Comparison of ENCODE assay signal across 8 cellular contexts in the genomic region with DNA sequence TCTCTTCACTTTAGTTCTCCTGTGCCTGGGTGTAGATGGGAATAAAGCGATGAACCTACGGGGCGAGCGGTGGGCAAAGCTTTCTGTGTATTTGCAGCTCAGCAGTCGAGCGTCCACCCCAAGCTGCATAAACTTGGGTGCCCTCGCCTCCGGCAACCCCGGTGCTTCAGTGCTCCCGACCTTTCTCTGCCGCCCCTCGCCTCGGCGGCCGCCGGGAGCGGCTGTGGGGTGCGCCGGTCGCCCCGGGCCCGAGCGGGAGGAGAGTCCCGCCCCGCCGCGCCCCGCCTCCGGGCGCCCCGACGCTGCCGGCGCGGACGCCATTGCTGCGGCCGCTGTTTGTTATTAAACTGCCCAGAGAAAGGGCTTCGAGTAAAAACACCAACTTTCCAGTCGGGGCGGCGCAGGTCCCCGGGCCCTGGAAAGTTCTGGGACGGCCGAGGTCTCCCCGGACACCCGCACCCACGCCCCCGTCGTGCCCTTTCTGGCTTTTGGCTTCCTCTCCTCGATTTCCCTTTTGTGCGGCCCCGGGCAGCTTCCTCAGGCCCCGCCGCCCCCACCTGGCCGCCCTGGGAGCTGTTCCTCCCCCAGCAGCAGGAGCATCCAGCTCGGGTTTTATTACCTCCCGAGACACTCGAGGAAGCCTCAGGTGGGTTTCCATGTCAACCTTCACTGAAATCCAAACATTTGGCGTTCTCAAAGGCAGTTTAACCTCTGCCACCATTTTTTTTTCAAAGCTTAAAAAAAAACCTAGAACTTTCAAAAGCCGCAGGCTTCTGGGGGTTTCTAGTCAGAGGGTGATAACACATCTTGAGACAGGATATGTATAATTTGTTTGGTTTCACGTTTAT.
A peak's percentile ranks its signal among the peaks of the same experiment; 100 is the strongest.
DNase-seq lines count a peak whose midpoint lies in the region; ATAC-seq and TF ChIP-seq lines count a peak whose summit lies in the region.

No MANE protein-coding gene starts in this region.

- peak overlapping the region; percentile 67 to 87 (median 80) for H3K9ac ChIP-seq in BLaER1 treated with 17β-estradiol and CSF1 and Interleukin-3, amounts not matched to agents 10 nM and 100 nM

- BruUV-seq in OCI-LY7 (replicated peaks; lab: Mats Ljungman, UMichigan), result no TSS peak

- peak overlapping the region; percentile 98 for H2AFZ ChIP-seq in OCI-LY7 (ENCODE audit: low read length)

- H3K27ac Mint-ChIP-seq in activated T-helper 2 cell treated with anti-CD3 and anti-CD28 coated beads, Interferon-gamma antibody, Interleukin-2, Interleukin-4, amounts not matched to agents 10 μg/mL and 5 μg/mL and 100 μg/mL, durations not matched to agents 14 hours and 24 hours and 36 hours, result peak overlapping the region; percentile 73
- peak overlapping the region; percentile 65 for H3K27ac Mint-ChIP-seq in type B pancreatic cell

- no peaks in the 10 kb centered on the region for H3K36me3 ChIP-seq in BLaER1 treated with 17β-estradiol and CSF1 and Interleukin-3, amounts not matched to agents 10 nM and 100 nM
- no peaks in the 10 kb centered on the region for H3K36me3 ChIP-seq in OCI-LY7 (ENCODE audit: insufficient read depth, low read length)

- H3K4me1 ChIP-seq in BLaER1 treated with 17β-estradiol and CSF1 and Interleukin-3, amounts not matched to agents 10 nM and 100 nM, result peaks cover 0 to 35% (median 25%) of the 10 kb centered on the region in 10 experiments; a peak in 16 of 20 replicates
- peaks cover 39% of the 10 kb centered on the region for H3K4me1 ChIP-seq in OCI-LY7 (ENCODE audit: insufficient read depth, low read length, poor library complexity, severe bottlenecking)

- H3K27me3 Mint-ChIP-seq in activated T-helper 2 cell treated with anti-CD3 and anti-CD28 coated beads, Interferon-gamma antibody, Interleukin-2, Interleukin-4, amounts not matched to agents 10 μg/mL and 5 μg/mL and 100 μg/mL, durations not matched to agents 14 hours and 24 hours and 36 hours (ENCODE audit: low read depth), result peaks cover 21% of the 10 kb centered on the region
- H3K27me3 Mint-ChIP-seq in type B pancreatic cell, result no peaks in the 10 kb centered on the region

- ATAC-seq in GM19324 (IDR thresholded peaks at IDR 0.05; ENCODE audit: low FRiP score, unreplicated experiment) (peak; percentile 93), HG03439 (IDR thresholded peaks at IDR 0.05; ENCODE audit: unreplicated experiment) (peak; percentile 80)

- H3K27me3 ChIP-seq in BLaER1 treated with 17β-estradiol and CSF1 and Interleukin-3, amounts not matched to agents 10 nM and 100 nM, result peaks cover 10 to 31% (median 22%) of the 10 kb centered on the region in 11 experiments

- CTCF ChIA-PET in OCI-LY7 (lab: Charles Lee; ENCODE audit: unreplicated experiment), result interaction anchor here (0.6 to 0.7 kb wide), 3 partner anchors 41 to 79 kb away, joined by 3 read pairs; no protein-coding TSS in a partner anchor

- H4K20me1 ChIP-seq in BLaER1 treated with 17β-estradiol and CSF1 and Interleukin-3, amounts not matched to agents 10 nM and 100 nM, result no peaks in the 10 kb centered on the region
- H4K20me1 ChIP-seq in OCI-LY7 (ENCODE audit: insufficient read depth, low read length), result no peaks in the 10 kb centered on the region

- intact Hi-C loops in OCI-LY7 (cut with micrococcal nuclease; ENCODE audit: unreplicated experiment), result loop anchor here (5.0 to 10.0 kb wide), 2 partner anchors 131 to 288 kb away; no protein-coding TSS in a partner anchor
- intact Hi-C loops in activated T-helper 2 cell treated with anti-CD3 and anti-CD28 coated beads, Interferon-gamma antibody, Interleukin-2, Interleukin-4, amounts not matched to agents 10 μg/mL and 5 μg/mL and 100 μg/mL, durations not matched to agents 14 hours and 24 hours and 36 hours (cut with micrococcal nuclease), result loop anchor here (1.0 to 10.0 kb wide), 5 partner anchors 67 to 380 kb away; no protein-coding TSS in a partner anchor

- peak overlapping the region; percentile 60 to 85 (median 74) for H3K27ac ChIP-seq in BLaER1 treated with 17β-estradiol and CSF1 and Interleukin-3, amounts not matched to agents 10 nM and 100 nM
- H3K27ac ChIP-seq in OCI-LY7 (ENCODE audit: low read depth, low read length, poor library complexity, severe bottlenecking), result no peak overlapping the region

- POLR2A ChIA-PET in OCI-LY7 (lab: Charles Lee), result interaction anchor here (0.6 to 2.4 kb wide), 12 partner anchors 12 to 1085 kb away, joined by 3 to 8 read pairs (median 3); a partner anchor contains a TSS

- peak overlapping the region; percentile 61 to 81 (median 66) for H3K4me3 ChIP-seq in BLaER1 treated with 17β-estradiol and CSF1 and Interleukin-3, amounts not matched to agents 10 nM and 100 nM
- H3K4me3 ChIP-seq in OCI-LY7 (ENCODE audit: low read depth, low read length, poor library complexity, severe bottlenecking), result peak overlapping the region; percentile 70

- TF ChIP-seq CTCF in OCI-LY7 (conservative IDR thresholded peaks at IDR 0.05; ENCODE audit: low read length) (peak; percentile 74), type B pancreatic cell (conservative IDR thresholded peaks at IDR 0.05) (no peak)

- H3K36me3 Mint-ChIP-seq in activated T-helper 2 cell treated with anti-CD3 and anti-CD28 coated beads, Interferon-gamma antibody, Interleukin-2, Interleukin-4, amounts not matched to agents 10 μg/mL and 5 μg/mL and 100 μg/mL, durations not matched to agents 14 hours and 24 hours and 36 hours (ENCODE audit: low read depth), result no peaks in the 10 kb centered on the region
- no peaks in the 10 kb centered on the region for H3K36me3 Mint-ChIP-seq in type B pancreatic cell

- peak overlapping the region; percentile 68 to 85 (median 78) for H3K4me2 ChIP-seq in BLaER1 treated with 17β-estradiol and CSF1 and Interleukin-3, amounts not matched to agents 10 nM and 100 nM
- peak overlapping the region; percentile 88 for H3K4me2 ChIP-seq in OCI-LY7 (ENCODE audit: low read length)

- peak overlapping the region; percentile 80 for H3K4me3 Mint-ChIP-seq in activated T-helper 2 cell treated with anti-CD3 and anti-CD28 coated beads, Interferon-gamma antibody, Interleukin-2, Interleukin-4, amounts not matched to agents 10 μg/mL and 5 μg/mL and 100 μg/mL, durations not matched to agents 14 hours and 24 hours and 36 hours (ENCODE audit: low read depth)
- H3K4me3 Mint-ChIP-seq in type B pancreatic cell, result peak overlapping the region; percentile 72

- no peaks in the 10 kb centered on the region for H3K9me3 ChIP-seq in BLaER1 treated with 17β-estradiol and CSF1 and Interleukin-3, amounts not matched to agents 10 nM and 100 nM (replicated peaks in 1 of 11)
- no peaks in the 10 kb centered on the region for H3K9me3 ChIP-seq in OCI-LY7 (ENCODE audit: low read length)

- peaks cover 35% of the 10 kb centered on the region for H3K4me1 Mint-ChIP-seq in activated T-helper 2 cell treated with anti-CD3 and anti-CD28 coated beads, Interferon-gamma antibody, Interleukin-2, Interleukin-4, amounts not matched to agents 10 μg/mL and 5 μg/mL and 100 μg/mL, durations not matched to agents 14 hours and 24 hours and 36 hours (ENCODE audit: low read depth)
- no peaks in the 10 kb centered on the region for H3K4me1 Mint-ChIP-seq in type B pancreatic cell (ENCODE audit: unreplicated experiment)

- no peaks in the 10 kb centered on the region for H3K9me2 ChIP-seq in OCI-LY7 (ENCODE audit: insufficient read depth, low read length)

- H3K79me2 ChIP-seq in OCI-LY7 (ENCODE audit: insufficient read depth, low read depth, low read length), result no peaks in the 10 kb centered on the region

- DNase-seq in OCI-LY7 (ENCODE audit: low spot score) (peak; percentile 82), fibroblast of the conjunctiva (ENCODE audit: low read depth) (peak; percentile 43), occipital lobe (lab: John Stamatoyannopoulos, UW) (peak; percentile 9), type B pancreatic cell (ENCODE audit: extremely low spot score, unreplicated experiment) (no peak)
- peak; percentile 21 for DNase-seq in activated T-helper 2 cell treated with anti-CD3 and anti-CD28 coated beads, Interferon-gamma antibody, Interleukin-2, Interleukin-4, amounts not matched to agents 10 μg/mL and 5 μg/mL and 100 μg/mL, durations not matched to agents 14 hours and 24 hours and 36 hours (ENCODE audit: low spot score)

- no peaks in the 10 kb centered on the region for H3K9me3 Mint-ChIP-seq in activated T-helper 2 cell treated with anti-CD3 and anti-CD28 coated beads, Interferon-gamma antibody, Interleukin-2, Interleukin-4, amounts not matched to agents 10 μg/mL and 5 μg/mL and 100 μg/mL, durations not matched to agents 14 hours and 24 hours and 36 hours
- peaks cover 4% of the 10 kb centered on the region for H3K9me3 Mint-ChIP-seq in type B pancreatic cell
